Comparison of ENCODE assay signal across 8 cellular contexts in the genomic region with DNA sequence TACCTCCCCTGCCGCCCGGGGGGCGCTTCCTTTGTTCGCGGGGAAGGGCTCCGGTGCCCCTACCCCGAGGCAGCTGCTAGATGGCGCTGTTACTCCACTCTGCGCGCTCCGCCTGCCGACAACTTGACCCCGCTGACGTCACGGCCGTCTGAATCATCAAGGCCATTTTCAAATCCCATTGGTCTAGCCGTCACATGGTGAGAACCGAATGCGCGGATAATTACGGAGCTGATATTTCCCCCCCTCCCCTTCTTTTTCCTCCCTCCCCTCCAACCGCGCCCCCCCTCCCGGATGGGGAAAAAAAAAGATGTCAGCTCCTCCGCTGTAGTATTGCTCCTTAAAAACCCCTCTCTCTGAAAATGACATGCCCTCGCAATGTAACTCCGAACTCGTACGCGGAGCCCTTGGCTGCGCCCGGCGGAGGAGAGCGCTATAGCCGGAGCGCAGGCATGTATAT. TPM values are rescaled to one million over a fixed set of nuclear protein-coding genes. Genes with fewer than 3 reads are reported as not detected.
A peak's percentile ranks its signal among the peaks of the same experiment; 100 is the strongest.
DNase-seq lines count a peak whose midpoint lies in the region; ATAC-seq and TF ChIP-seq lines count a peak whose summit lies in the region.

A gene (plus strand): TSS at position 246 of the 457 bp plus-strand sequence. CDS start 114 bp downstream, at position 360.

- H3K36me3 ChIP-seq in uterus: no peaks in the 10 kb centered on the region

- H3K9me3 ChIP-seq in uterus: no peaks in the 10 kb centered on the region

- peaks cover 83% of the 10 kb centered on the region for H3K27me3 Mint-ChIP-seq in IgD-negative memory B cell
- peaks cover 91% of the 10 kb centered on the region for H3K27me3 Mint-ChIP-seq in activated naive CD4-positive, alpha-beta T cell treated with anti-CD3 and anti-CD28 coated beads for 36 hours (ENCODE audit: low read depth)
- peaks cover 55% of the 10 kb centered on the region for H3K27me3 Mint-ChIP-seq in glutamatergic neuron (ENCODE audit: unreplicated experiment)

- H3K27me3 ChIP-seq in uterus: peaks cover 12 to 78% of the 10 kb centered on the region in 2 donors

- H3K4me1 ChIP-seq in uterus: peaks cover 0 to 10% of the 10 kb centered on the region in 2 donors

- H3K27ac Mint-ChIP-seq in IgD-negative memory B cell (peak within 1 kb of the TSS; percentile 86 to 96 (median 93)), glutamatergic neuron (ENCODE audit: unreplicated experiment) (no peak within 1 kb of the TSS)
- H3K27ac Mint-ChIP-seq in activated naive CD4-positive, alpha-beta T cell treated with anti-CD3 and anti-CD28 coated beads for 36 hours: no peak within 1 kb of the TSS

- peak; percentile 98 for DNase-seq in GM04504 (ENCODE audit: low read depth)
- peak; percentile 72 for DNase-seq in SHP77 treated with DMSO at 0.1 percent for 48 hours (lab: John Stamatoyannopoulos, UW)
- peak; percentile 95 for DNase-seq in activated naive CD4-positive, alpha-beta T cell treated with anti-CD3 and anti-CD28 coated beads for 36 hours
- DNase-seq in glutamatergic neuron: peak; percentile 91
- peak; percentile 85 for DNase-seq in retina
- peak; percentile 85 to 95 for DNase-seq in uterus

- intact Hi-C loops in activated naive CD4-positive, alpha-beta T cell treated with anti-CD3 and anti-CD28 coated beads for 36 hours (cut with micrococcal nuclease): loop anchor here (1.0 to 5.0 kb wide), 10 partner anchors 11 to 297 kb away; a partner anchor contains a TSS
- intact Hi-C loops in uterus (cut with DNase I; ENCODE audit: low total_unique reads): no loop called here

- H3K36me3 Mint-ChIP-seq in IgD-negative memory B cell: peaks cover 2% of the 10 kb centered on the region
- H3K36me3 Mint-ChIP-seq in activated naive CD4-positive, alpha-beta T cell treated with anti-CD3 and anti-CD28 coated beads for 36 hours (ENCODE audit: low read depth): no peaks in the 10 kb centered on the region
- no peaks in the 10 kb centered on the region for H3K36me3 Mint-ChIP-seq in glutamatergic neuron (ENCODE audit: unreplicated experiment)

- peak within 1 kb of the TSS in 1 of 2 donors; percentile 39 for H3K4me3 ChIP-seq in uterus

- peak within 1 kb of the TSS; percentile 13 to 79 (median 74) for H3K4me3 Mint-ChIP-seq in IgD-negative memory B cell
- H3K4me3 Mint-ChIP-seq in activated naive CD4-positive, alpha-beta T cell treated with anti-CD3 and anti-CD28 coated beads for 36 hours: peak within 1 kb of the TSS; percentile 38
- H3K4me3 Mint-ChIP-seq in glutamatergic neuron (ENCODE audit: unreplicated experiment): no peak within 1 kb of the TSS

- no peak for ATAC-seq in GM19455 (IDR thresholded peaks at IDR 0.05; ENCODE audit: unreplicated experiment)

- CTCF ChIA-PET in activated naive CD4-positive, alpha-beta T cell treated with anti-CD3 and anti-CD28 coated beads for 36 hours (lab: Charles Lee): interaction anchor here (0.6 to 4.9 kb wide), 20 partner anchors 15 to 322 kb away, joined by 3 to 38 read pairs (median 3); a partner anchor contains a TSS

- H3K9me3 Mint-ChIP-seq in IgD-negative memory B cell (peaks cover 0 to 6% (median 0%) of the 10 kb centered on the region in 3 donors), glutamatergic neuron (ENCODE audit: unreplicated experiment) (peaks cover 8% of the 10 kb centered on the region)
- H3K9me3 Mint-ChIP-seq in activated naive CD4-positive, alpha-beta T cell treated with anti-CD3 and anti-CD28 coated beads for 36 hours: no peaks in the 10 kb centered on the region

- H3K4me1 Mint-ChIP-seq in IgD-negative memory B cell: peaks cover 12 to 20% (median 12%) of the 10 kb centered on the region in 3 donors
- peaks cover 26% of the 10 kb centered on the region for H3K4me1 Mint-ChIP-seq in activated naive CD4-positive, alpha-beta T cell treated with anti-CD3 and anti-CD28 coated beads for 36 hours (ENCODE audit: low read depth)
- no peaks in the 10 kb centered on the region for H3K4me1 Mint-ChIP-seq in glutamatergic neuron (ENCODE audit: low read depth, unreplicated experiment)

- peak in 1 of 2 donors; percentile 22 for TF ChIP-seq POLR2A in uterus (IDR thresholded peaks at IDR 0.05)

- peak; percentile 60 for TF ChIP-seq CTCF in glutamatergic neuron (IDR thresholded peaks at IDR 0.05; ENCODE audit: partially characterized antibody, unreplicated experiment)
- peak; percentile 39 to 90 (median 68) for TF ChIP-seq CTCF in uterus (IDR thresholded peaks at IDR 0.05)

- peak within 1 kb of the TSS in 1 of 2 donors; percentile 27 for H3K27ac ChIP-seq in uterus

RNA-seq across cellular contexts. Expression of the gene that starts here (rescaled TPM):
- not detected for polyA plus RNA-seq in IgD-negative memory B cell
- not detected for total RNA-seq in activated naive CD4-positive, alpha-beta T cell treated with anti-CD3 and anti-CD28 coated beads for 36 hours
- total RNA-seq in glutamatergic neuron (ENCODE audit: unreplicated experiment) (not detected), uterus (10 to 100 TPM in 1 of 4 donors, 1 to 10 TPM in 2, not detected in 1; 1.3 to 12.4 (median 3.2) TPM)

Comparison
In these comparisons a context has a peak if more than half of its experiments do, and no peak if none do; other contexts are left out.
1. Peak in DNase-seq in activated naive CD4-positive, alpha-beta T cell treated with anti-CD3 and anti-CD28 coated beads for 36 hours; RNA of the gene not detected or under 1 TPM.
2. Peak in DNase-seq in glutamatergic neuron; RNA of the gene not detected or under 1 TPM.
3. H3K27ac Mint-ChIP-seq: peak in IgD-negative memory B cell (3 of 3); none in activated naive CD4-positive, alpha-beta T cell treated with anti-CD3 and anti-CD28 coated beads for 36 hours (single experiment) and glutamatergic neuron (single experiment).
4. Peak in every context shown above with its lines, with median percentiles within 50 percentile points of each other: DNase-seq.